9 cellular contexts compared by ENCODE assay signal in genomic region chr11:93524173-93524536, GRCh38. TPM values are rescaled to one million over a fixed set of nuclear protein-coding genes. Genes with fewer than 3 reads are reported as not detected.
DNase-seq lines count a peak whose midpoint lies in the region; ATAC-seq and TF ChIP-seq lines count a peak whose summit lies in the region.
"Had no signal": no experiment of that assay in that cellular context is flagged by ENCODE, and none has a peak within 500 bp of the region (broad histone marks: within the 10 kb centered on the region; RNA-seq: fewer than 3 reads in every experiment).

No MANE protein-coding gene starts in this region.

- intact Hi-C loops in thyroid gland (cut with DNase I) (no loop called here), colonic mucosa (cut with DNase I) (no loop called here)

- no peak overlapping the region for H2AFZ ChIP-seq in mesenchymal stem cell (ENCODE audit: low read depth, low read length)

- ATAC-seq in GM18520 (IDR thresholded peaks at IDR 0.05; ENCODE audit: unreplicated experiment) (peak; percentile 32), GM21515 (IDR thresholded peaks at IDR 0.05; ENCODE audit: unreplicated experiment) (peak; percentile 35), HG03432 (IDR thresholded peaks at IDR 0.05; ENCODE audit: unreplicated experiment) (peak; percentile 40)

- no peak overlapping the region for H3K14ac ChIP-seq in mesenchymal stem cell (ENCODE audit: low read length in 2 of 2)

- H3K4me1 ChIP-seq in mesenchymal stem cell (ENCODE audit: control insufficient read depth, insufficient read depth, low read depth, low read length) = peaks cover 14% of the 10 kb centered on the region
- peaks cover 27 to 53% of the 10 kb centered on the region in 2 donors for H3K4me1 ChIP-seq in thyroid gland
- peaks cover 4% of the 10 kb centered on the region for H3K4me1 ChIP-seq in colonic mucosa

- no peak overlapping the region for H3K4me2 ChIP-seq in mesenchymal stem cell (ENCODE audit: low read length, poor library complexity, severe bottlenecking)

- no peak for TF ChIP-seq POLR2A in thyroid gland (IDR thresholded peaks at IDR 0.05)

- H3K79me1 ChIP-seq in mesenchymal stem cell (replicated peaks; ENCODE audit: low read length, poor library complexity, severe bottlenecking) = peaks cover 45% of the 10 kb centered on the region

- no peak overlapping the region for H3K27ac ChIP-seq in mesenchymal stem cell (ENCODE audit: low read length, poor library complexity, severe bottlenecking)
- no peak overlapping the region for H3K27ac ChIP-seq in thyroid gland
- H3K27ac ChIP-seq in colonic mucosa = no peak overlapping the region

- no peak overlapping the region for H3K18ac ChIP-seq in mesenchymal stem cell (ENCODE audit: low read depth in 1 of 2, low read length in 2 of 2)

- no peak overlapping the region for H2BK12ac ChIP-seq in mesenchymal stem cell (ENCODE audit: low read length in 2 of 2)

- 92% methylated on average over 3 of the region's 6 CpGs for WGBS in mesenchymal stem cell
- 82 to 90% methylated on average over 6 of the region's 6 CpGs for WGBS in thyroid gland, 2 donors

- H2AK5ac ChIP-seq in mesenchymal stem cell (ENCODE audit: low read length, severe bottlenecking) = no peak overlapping the region

- no peak overlapping the region for H2BK5ac ChIP-seq in mesenchymal stem cell (ENCODE audit: low read depth, low read length, poor library complexity, severe bottlenecking)

- H3K9ac ChIP-seq in mesenchymal stem cell (ENCODE audit: low read length) (no peak overlapping the region), colonic mucosa (ENCODE audit: low read depth in 2 of 2, low read length in 2 of 2) (no peak overlapping the region)

- H3K23ac ChIP-seq in mesenchymal stem cell (ENCODE audit: low read length in 2 of 2) = no peak overlapping the region

- H3K4ac ChIP-seq in mesenchymal stem cell (ENCODE audit: low read depth in 1 of 2, low read length in 2 of 2) = no peak overlapping the region

- H3K4me3 ChIP-seq in mesenchymal stem cell (ENCODE audit: insufficient read depth in 1 of 2, low read depth in 1 of 2, low read length in 2 of 2) = no peak overlapping the region
- H3K4me3 ChIP-seq in thyroid gland (replicated peaks in 1 of 3) = no peak overlapping the region
- no peak overlapping the region for H3K4me3 ChIP-seq in colonic mucosa

- no peak overlapping the region for H2BK120ac ChIP-seq in mesenchymal stem cell (ENCODE audit: low read depth, low read length)

- H3K9me3 ChIP-seq in mesenchymal stem cell (ENCODE audit: control insufficient read depth, low read length) = no peaks in the 10 kb centered on the region
- H3K9me3 ChIP-seq in thyroid gland = no peaks in the 10 kb centered on the region
- no peaks in the 10 kb centered on the region for H3K9me3 ChIP-seq in colonic mucosa

- no peak for TF ChIP-seq CTCF in thyroid gland (IDR thresholded peaks at IDR 0.05)
- no peak for TF ChIP-seq CTCF in colonic mucosa (IDR thresholded peaks at IDR 0.05)

- no peak overlapping the region for H4K91ac ChIP-seq in mesenchymal stem cell (ENCODE audit: low read length)

- DNase-seq in mesenchymal stem cell = peak; percentile 17
- no peak for DNase-seq in stimulated activated CD4-positive, alpha-beta T cell treated with anti-CD3 and anti-CD28 coated beads, Interleukin-2, amount 100 ng/mL, for 48 hours
- no peak for DNase-seq in NCI-H446 (lab: John Stamatoyannopoulos, UW)
- DNase-seq in thyroid gland = no peak
- no peak for DNase-seq in colonic mucosa
- DNase-seq: activated naive CD4-positive, alpha-beta T cell treated with anti-CD3 and anti-CD28 coated beads, Interleukin-2, amount 50 U/mL, for 16 hours had no signal

- H4K8ac ChIP-seq in mesenchymal stem cell (ENCODE audit: low read length) = no peak overlapping the region

- no peaks in the 10 kb centered on the region for H3K27me3 ChIP-seq in mesenchymal stem cell (ENCODE audit: control insufficient read depth in 1 of 2, insufficient read depth in 1 of 2, low read length in 2 of 2)
- H3K27me3 ChIP-seq in thyroid gland = no peaks in the 10 kb centered on the region
- H3K27me3 ChIP-seq in colonic mucosa = no peaks in the 10 kb centered on the region

- H2BK15ac ChIP-seq in mesenchymal stem cell (ENCODE audit: low read depth, poor library complexity, severe bottlenecking) = no peak overlapping the region

- H3K36me3 ChIP-seq in mesenchymal stem cell (ENCODE audit: control insufficient read depth in 1 of 2, insufficient read depth in 2 of 2, low read depth in 1 of 2, low read length in 2 of 2) (no peaks in the 10 kb centered on the region), thyroid gland (no peaks in the 10 kb centered on the region), colonic mucosa (no peaks in the 10 kb centered on the region)

RNA-seq across cellular contexts. Expression of gene SMCO4, which starts 19.0 kb away (rescaled TPM):
- 8.1 TPM for polyA plus RNA-seq in mesenchymal stem cell (2013, experiment 1 of 2)
- polyA plus RNA-seq in mesenchymal stem cell (2013, experiment 2 of 2) = 10.2 TPM
- total RNA-seq in thyroid gland = 100 to 1,000 TPM in 2 of 4 donors, 10 to 100 TPM in 2; 38.6 to 135 (median 102) TPM
- total RNA-seq in colonic mucosa = 10 to 100 TPM; 47.2 to 73.7 TPM
